ENCODE assay signal across 10 cellular contexts in the genomic region with DNA sequence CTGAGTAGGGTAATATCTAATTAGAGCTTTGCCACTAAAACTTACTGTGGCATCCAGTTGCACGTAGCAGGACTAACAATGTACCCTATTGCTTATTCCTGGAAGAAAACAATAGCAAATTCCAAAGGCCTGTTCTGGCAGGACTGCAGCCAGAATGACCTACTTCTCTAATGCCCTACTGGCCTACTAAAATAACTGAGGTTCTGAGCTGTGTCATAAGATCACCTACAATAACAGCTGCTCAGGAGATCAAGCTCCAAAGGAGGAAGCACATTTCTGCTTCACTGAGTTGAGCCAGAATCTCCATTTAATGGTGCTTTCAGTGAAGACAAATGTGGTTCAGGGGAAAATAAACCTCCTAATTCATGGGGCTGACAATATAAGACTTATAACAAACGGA. TPM values are rescaled to one million over a fixed set of nuclear protein-coding genes. Genes with fewer than 3 reads are reported as not detected.
DNase-seq lines count a peak whose midpoint lies in the region; ATAC-seq and TF ChIP-seq lines count a peak whose summit lies in the region.
"Had no signal": no experiment of that assay in that cellular context is flagged by ENCODE, and none has a peak within 500 bp of the region (broad histone marks: within the 10 kb centered on the region; RNA-seq: fewer than 3 reads in every experiment).

No MANE protein-coding gene starts in this region.

- H2AFZ ChIP-seq in Loucy (ENCODE audit: low read length), result peak overlapping the region; percentile 53

- ATAC-seq in left ventricle myocardium superior, result peak; percentile 72

- H3K9me3 ChIP-seq in Loucy (ENCODE audit: insufficient read depth, low read depth, low read length), result no peaks in the 10 kb centered on the region
- H3K9me3 ChIP-seq in adipocyte (ENCODE audit: control insufficient read depth, low read length), result no peaks in the 10 kb centered on the region
- no peaks in the 10 kb centered on the region for H3K9me3 ChIP-seq in thyroid gland
- H3K9me3 ChIP-seq in Peyer's patch, result no peaks in the 10 kb centered on the region

- peak overlapping the region; percentile 84 to 98 (median 85) for H3K27ac ChIP-seq in thyroid gland
- no peak overlapping the region for H3K27ac ChIP-seq in Peyer's patch

- H3F3A ChIP-seq in Loucy (ENCODE audit: low read depth), result no peaks in the 10 kb centered on the region

- peak; percentile 61 for DNase-seq in adipocyte (ENCODE audit: low read depth)
- no peak for DNase-seq in left ventricle myocardium superior
- peak; percentile 78 to 82 for DNase-seq in thyroid gland
- no peak for DNase-seq in Peyer's patch
- DNase-seq in NCI-H526 treated with DMSO at 0.1 percent for 48 hours (lab: John Stamatoyannopoulos, UW), result no peak
- no peak for DNase-seq in DMS79 (lab: John Stamatoyannopoulos, UW)
- DNase-seq: effector CD8-positive, alpha-beta T cell; MV-4-11; nucleus accumbens had no signal

- H3K9ac ChIP-seq in Loucy (ENCODE audit: low read depth, low read length, poor library complexity, severe bottlenecking), result no peak overlapping the region
- no peak overlapping the region for H3K9ac ChIP-seq in adipocyte (ENCODE audit: low read length)

- no peaks in the 10 kb centered on the region for H3K79me2 ChIP-seq in Loucy (ENCODE audit: insufficient read depth, low read length)

- H3K9me2 ChIP-seq in Loucy (replicated peaks; ENCODE audit: low read depth, low read length), result no peaks in the 10 kb centered on the region

- peak in 1 of 2 donors; percentile 41 for TF ChIP-seq POLR2A in thyroid gland (IDR thresholded peaks at IDR 0.05)
- no peak for TF ChIP-seq POLR2A in Peyer's patch (IDR thresholded peaks at IDR 0.05)

- H3K27me3 ChIP-seq in Loucy (ENCODE audit: insufficient read depth, low read length, poor library complexity, severe bottlenecking), result no peaks in the 10 kb centered on the region
- H3K27me3 ChIP-seq in adipocyte (replicated peaks; ENCODE audit: control insufficient read depth, insufficient read depth, low read length), result no peaks in the 10 kb centered on the region
- no peaks in the 10 kb centered on the region for H3K27me3 ChIP-seq in thyroid gland
- no peaks in the 10 kb centered on the region for H3K27me3 ChIP-seq in Peyer's patch

- H3K36me3 ChIP-seq in Loucy (ENCODE audit: insufficient read depth, low read length) (no peaks in the 10 kb centered on the region), adipocyte (ENCODE audit: control insufficient read depth, insufficient read depth, low read length, severe bottlenecking) (no peaks in the 10 kb centered on the region), thyroid gland (no peaks in the 10 kb centered on the region), Peyer's patch (no peaks in the 10 kb centered on the region)

- H3K4me3 ChIP-seq in Loucy (ENCODE audit: low read length, poor library complexity, severe bottlenecking) (no peak overlapping the region), adipocyte (ENCODE audit: low read length) (no peak overlapping the region), thyroid gland (replicated peaks in 1 of 3) (no peak overlapping the region), Peyer's patch (no peak overlapping the region)

- H4K20me1 ChIP-seq in Loucy (ENCODE audit: insufficient read depth, low read length, poor library complexity, severe bottlenecking), result no peaks in the 10 kb centered on the region

- peak overlapping the region; percentile 8 for H3K4me2 ChIP-seq in Loucy (ENCODE audit: low read depth, low read length, poor library complexity, severe bottlenecking)

- intact Hi-C loops in left ventricle myocardium superior (cut with micrococcal nuclease) (no loop called here), thyroid gland (cut with DNase I) (no loop called here)

- peaks cover 8% of the 10 kb centered on the region for H3K4me1 ChIP-seq in Loucy (ENCODE audit: insufficient read depth, low read length, poor library complexity, severe bottlenecking)
- H3K4me1 ChIP-seq in adipocyte (ENCODE audit: control insufficient read depth, insufficient read depth, low read length), result peaks cover 11% of the 10 kb centered on the region
- peaks cover 45 to 56% of the 10 kb centered on the region in 2 donors for H3K4me1 ChIP-seq in thyroid gland
- H3K4me1 ChIP-seq in Peyer's patch, result no peaks in the 10 kb centered on the region

- WGBS in thyroid gland, 2 donors, result 27 to 34% methylated on average over 2 of the region's 2 CpGs

- TF ChIP-seq CTCF in Loucy (conservative IDR thresholded peaks at IDR 0.05; ENCODE audit: low read length) (no peak), thyroid gland (IDR thresholded peaks at IDR 0.05) (peak in 2 of 6 experiments; percentile 11 to 15), Peyer's patch (IDR thresholded peaks at IDR 0.05) (no peak)

RNA-seq across cellular contexts. Expression of a gene that starts 42.2 kb away (rescaled TPM):
- total RNA-seq in left ventricle myocardium superior (1.2 TPM), thyroid gland (1 to 10 TPM; 1.4 to 3.8 (median 2.7) TPM), Peyer's patch (10 to 100 TPM in 1 of 4 donors, not detected in 3; 25.6 TPM)

Comparison
In these comparisons a context has a peak if more than half of its experiments do, and no peak if none do; other contexts are left out.
1. DNase-seq: peak in adipocyte (single experiment) and thyroid gland (2 of 2); none in left ventricle myocardium superior (single experiment), Peyer's patch (0 of 3), NCI-H526 treated with DMSO at 0.1 percent for 48 hours (single experiment) and DMS79 (single experiment).
2. H3K27ac ChIP-seq: peak in thyroid gland (3 of 3); none in Peyer's patch (0 of 4).